Comparison of ENCODE assay signal across 16 cellular contexts in the genomic region with DNA sequence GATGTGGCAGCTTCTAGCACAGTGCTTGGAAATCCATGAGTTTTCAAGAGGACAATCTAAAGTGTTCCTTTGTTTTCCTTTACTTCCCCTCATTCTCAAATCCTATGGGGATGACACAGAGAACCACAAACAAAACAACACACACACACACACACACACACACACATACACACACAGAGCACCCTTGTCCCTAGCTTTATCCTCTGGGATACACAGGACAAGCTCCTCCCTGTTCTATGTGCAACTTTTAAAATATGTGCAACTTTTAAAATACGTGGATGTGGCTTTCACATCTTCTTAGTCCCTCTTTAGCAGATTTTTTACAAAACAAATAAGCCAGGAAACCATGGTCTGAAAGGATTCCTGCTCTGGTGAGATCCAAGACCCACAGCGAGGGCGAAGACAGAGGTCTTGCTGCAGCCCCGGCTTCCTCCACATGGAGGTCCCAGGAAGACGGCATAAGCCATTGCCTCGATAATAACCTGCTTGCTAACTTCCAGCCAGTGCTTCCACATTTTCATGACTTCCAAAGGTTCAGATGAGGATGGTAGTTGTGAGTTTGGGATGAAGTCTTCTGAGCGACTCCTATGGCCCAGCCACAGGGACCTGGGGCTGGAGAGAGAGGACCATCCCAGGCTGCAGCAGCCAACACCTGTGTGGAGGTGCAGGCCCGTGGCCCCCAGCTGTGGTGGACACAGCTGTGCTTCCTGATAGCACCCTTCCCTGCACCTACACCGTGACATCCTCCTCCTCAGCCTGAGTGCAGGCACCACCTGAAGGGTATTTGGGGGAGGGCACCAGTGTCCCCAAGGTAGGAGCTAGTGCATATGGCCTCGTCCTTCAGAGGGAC.
A peak's percentile ranks its signal among the peaks of the same experiment; 100 is the strongest.
DNase-seq lines count a peak whose midpoint lies in the region; ATAC-seq, FAIRE-seq and TF ChIP-seq lines count a peak whose summit lies in the region.
"Had no signal": no experiment of that assay in that cellular context is flagged by ENCODE, and none has a peak within 500 bp of the region (broad histone marks: within the 10 kb centered on the region; RNA-seq: fewer than 3 reads in every experiment).

No MANE protein-coding gene starts in this region.

- H3K27me3 ChIP-seq in astrocyte (ENCODE audit: insufficient read depth, low read length) = no peaks in the 10 kb centered on the region
- H3K27me3 ChIP-seq in HepG2 (ENCODE audit: control insufficient read depth in 1 of 2, insufficient read depth in 2 of 2, low read length in 2 of 2) = no peaks in the 10 kb centered on the region; a peak in 1 of 5 replicates
- H3K27me3 ChIP-seq in thoracic aorta (replicated peaks; ENCODE audit: insufficient read depth) = no peaks in the 10 kb centered on the region

- no peaks in the 10 kb centered on the region for H3K36me3 ChIP-seq in astrocyte (ENCODE audit: insufficient read depth, low read length)
- no peaks in the 10 kb centered on the region for H3K36me3 ChIP-seq in HepG2 (replicated peaks in 1 of 2; ENCODE audit: control insufficient read depth in 1 of 2, insufficient read depth in 2 of 2, low read length in 2 of 2)
- no peaks in the 10 kb centered on the region for H3K36me3 ChIP-seq in thoracic aorta

- 67% methylated on average over 10 of the region's 10 CpGs for WGBS in HepG2 (ENCODE audit: low lambda C conversion rate)

- DNase-seq in activated CD8-positive, alpha-beta memory T cell treated with anti-CD3 and anti-CD28 coated beads for 24 hours = peak; percentile 26
- no peak for DNase-seq in activated CD8-positive, alpha-beta memory T cell treated with anti-CD3 and anti-CD28 coated beads, Interleukin-2, amount 50 U/mL, for 4 hours
- DNase-seq in astrocyte (ENCODE audit: low read depth) (no peak), HepG2 (ENCODE audit: low spot score) (no peak), thoracic aorta (ENCODE audit: low spot score) (no peak), NCI-H1694 (lab: John Stamatoyannopoulos, UW) (no peak), DMS 273 (lab: John Stamatoyannopoulos, UW; ENCODE audit: unreplicated experiment) (no peak)
- DNase-seq in stimulated activated CD4-positive, alpha-beta T cell treated with anti-CD3 and anti-CD28 coated beads, Interleukin-2, amount 100 ng/mL, for 48 hours = no peak
- DNase-seq: activated CD4-positive, alpha-beta T cell treated with anti-CD3 and anti-CD28 coated beads for 4 hours; COR-L47; left colon; NCI-H1417; NCI-H446; OCI-M1 had no signal

- TF ChIP-seq EP300 in HepG2 (IDR thresholded peaks at IDR 0.05; ENCODE audit: low read depth in 2 of 2, low read length in 2 of 2) (no peak), HepG2 (CRISPR knock-in tag; IDR thresholded peaks at IDR 0.05; ENCODE audit: borderline replicate concordance) (no peak)

- H3K9ac ChIP-seq in astrocyte (ENCODE audit: low read length) = peak overlapping the region; percentile 48
- H3K9ac ChIP-seq in HepG2 (ENCODE audit: insufficient read depth, low read depth, low read length) = no peak overlapping the region

- H2AFZ ChIP-seq in astrocyte (ENCODE audit: low read depth, low read length) = no peak overlapping the region
- no peak overlapping the region for H2AFZ ChIP-seq in HepG2 (ENCODE audit: low read length)

- H3K4me3 ChIP-seq in astrocyte (ENCODE audit: insufficient read depth, low read depth, low read length) (no peak overlapping the region), HepG2 (replicated peaks in 1 of 3; ENCODE audit: insufficient read depth in 1 of 3, low read depth in 2 of 3, low read length in 3 of 3) (no peak overlapping the region), thoracic aorta (no peak overlapping the region)

- peak overlapping the region; percentile 14 for H3K27ac Mint-ChIP-seq in astrocyte (ENCODE audit: unreplicated experiment)
- H3K27ac Mint-ChIP-seq: IgD-negative memory B cell had no signal

- H3K27me3 Mint-ChIP-seq in astrocyte (ENCODE audit: low read depth, unreplicated experiment) = no peaks in the 10 kb centered on the region

- BruUV-seq in HepG2 (replicated peaks; lab: Mats Ljungman, UMichigan) = no TSS peak

- intact Hi-C loops in HepG2 (cut with micrococcal nuclease; ENCODE audit: unreplicated experiment) = no loop called here

- no peak for TF ChIP-seq POLR2A in HepG2 (IDR thresholded peaks at IDR 0.05; ENCODE audit: insufficient read depth in 1 of 2, low read depth in 2 of 2, low read length in 2 of 2)

- peak overlapping the region; percentile 81 for H3K27ac ChIP-seq in astrocyte (ENCODE audit: low read depth, low read length)
- peak overlapping the region; percentile 70 for H3K27ac ChIP-seq in HepG2 (ENCODE audit: extremely low read length, insufficient read depth, low read length)
- H3K27ac ChIP-seq in thoracic aorta = peak overlapping the region; percentile 81 to 96

- in situ Hi-C loops in HepG2 (cut with HindIII; ENCODE audit: extremely low pct_ligation_motif_present, low pct_unique_long_range_greater_than_20kb) = no loop called here

- H3K9me3 ChIP-seq in astrocyte (ENCODE audit: insufficient read depth, low read depth, low read length) = no peaks in the 10 kb centered on the region
- H3K9me3 ChIP-seq in HepG2 (ENCODE audit: low read length) = peaks cover 5% of the 10 kb centered on the region; the same call in 1 of the 2 replicates
- H3K9me3 ChIP-seq in thoracic aorta = no peaks in the 10 kb centered on the region

- FAIRE-seq in astrocyte (lab: Jason Lieb, UNC) (no peak), HepG2 (lab: Jason Lieb, UNC) (no peak)

- no peak for ATAC-seq in HepG2
- no peak for ATAC-seq in thoracic aorta (ENCODE audit: insufficient number of reproducible peaks, low FRiP score, low read depth)

- no peak for TF ChIP-seq RAD21 in HepG2 (CRISPR knock-in tag; IDR thresholded peaks at IDR 0.05)

- no peaks in the 10 kb centered on the region for H3K9me3 Mint-ChIP-seq in astrocyte (ENCODE audit: unreplicated experiment)
- H3K9me3 Mint-ChIP-seq: IgD-negative memory B cell had no signal

- peaks cover 58% of the 10 kb centered on the region for H3K4me1 ChIP-seq in astrocyte (ENCODE audit: insufficient read depth, low read length)
- H3K4me1 ChIP-seq in HepG2 (ENCODE audit: insufficient read depth, low read length) = peaks cover 48% of the 10 kb centered on the region
- H3K4me1 ChIP-seq in thoracic aorta (ENCODE audit: control insufficient read depth in 1 of 2, low read depth in 2 of 2) = peaks cover 45 to 96% of the 10 kb centered on the region in 2 donors

- peaks cover 22% of the 10 kb centered on the region for H3K4me1 Mint-ChIP-seq in astrocyte (ENCODE audit: low read depth, unreplicated experiment)
- H3K4me1 Mint-ChIP-seq: IgD-negative memory B cell had no signal

- H3K79me2 ChIP-seq in astrocyte (ENCODE audit: insufficient read depth, low read length) = no peaks in the 10 kb centered on the region
- H3K79me2 ChIP-seq in HepG2 (ENCODE audit: insufficient read depth, low read length) = no peaks in the 10 kb centered on the region

- H3K4me2 ChIP-seq in astrocyte (ENCODE audit: low read length) = peak overlapping the region; percentile 68
- H3K4me2 ChIP-seq in HepG2 (ENCODE audit: low read depth, low read length) = peak overlapping the region; percentile 72; the same call in 1 of the 2 replicates

- no peak overlapping the region for H3K4me3 Mint-ChIP-seq in astrocyte (ENCODE audit: unreplicated experiment)
- H3K4me3 Mint-ChIP-seq: brain, IgD-negative memory B cell had no signal

- POLR2A ChIA-PET in HepG2 (lab: Yijun Ruan, JAX) = interaction anchor here (1.2 to 1.6 kb wide), 4 partner anchors 8 to 202 kb away, joined by 4 to 7 read pairs (median 4); a partner anchor contains a TSS

- no peaks in the 10 kb centered on the region for H4K20me1 ChIP-seq in astrocyte (ENCODE audit: insufficient read depth, low read length)
- H4K20me1 ChIP-seq in HepG2 (ENCODE audit: insufficient read depth, low read length) = no peaks in the 10 kb centered on the region

- no peaks in the 10 kb centered on the region for H3K36me3 Mint-ChIP-seq in astrocyte (ENCODE audit: low read depth, unreplicated experiment)
- H3K36me3 Mint-ChIP-seq: brain, IgD-negative memory B cell had no signal

- no peak for TF ChIP-seq CTCF in astrocyte (IDR thresholded peaks at IDR 0.05; ENCODE audit: insufficient read depth, low read depth, low read length)
- TF ChIP-seq CTCF in HepG2 (CRISPR knock-in tag; IDR thresholded peaks at IDR 0.05) = no peak
- no peak for TF ChIP-seq CTCF in thoracic aorta (IDR thresholded peaks at IDR 0.05)

- CTCF ChIA-PET in HepG2 (lab: Yijun Ruan, JAX; ENCODE audit: low intra/inter-chr PET ratio, low total read pairs) = no interaction called here

TF ChIP-seq in HepG2, 621 proteins besides CTCF, POLR2A, EP300 and RAD21 (continues in another document):
- TF ChIP-seq ZNF510 (CRISPR knock-in tag; IDR thresholded peaks at IDR 0.05; ENCODE audit: low read depth) = no peak
- no peak for TF ChIP-seq ZBTB3 (CRISPR knock-in tag; IDR thresholded peaks at IDR 0.05; ENCODE audit: borderline replicate concordance, low read depth)
- TF ChIP-seq, protein P1, sequence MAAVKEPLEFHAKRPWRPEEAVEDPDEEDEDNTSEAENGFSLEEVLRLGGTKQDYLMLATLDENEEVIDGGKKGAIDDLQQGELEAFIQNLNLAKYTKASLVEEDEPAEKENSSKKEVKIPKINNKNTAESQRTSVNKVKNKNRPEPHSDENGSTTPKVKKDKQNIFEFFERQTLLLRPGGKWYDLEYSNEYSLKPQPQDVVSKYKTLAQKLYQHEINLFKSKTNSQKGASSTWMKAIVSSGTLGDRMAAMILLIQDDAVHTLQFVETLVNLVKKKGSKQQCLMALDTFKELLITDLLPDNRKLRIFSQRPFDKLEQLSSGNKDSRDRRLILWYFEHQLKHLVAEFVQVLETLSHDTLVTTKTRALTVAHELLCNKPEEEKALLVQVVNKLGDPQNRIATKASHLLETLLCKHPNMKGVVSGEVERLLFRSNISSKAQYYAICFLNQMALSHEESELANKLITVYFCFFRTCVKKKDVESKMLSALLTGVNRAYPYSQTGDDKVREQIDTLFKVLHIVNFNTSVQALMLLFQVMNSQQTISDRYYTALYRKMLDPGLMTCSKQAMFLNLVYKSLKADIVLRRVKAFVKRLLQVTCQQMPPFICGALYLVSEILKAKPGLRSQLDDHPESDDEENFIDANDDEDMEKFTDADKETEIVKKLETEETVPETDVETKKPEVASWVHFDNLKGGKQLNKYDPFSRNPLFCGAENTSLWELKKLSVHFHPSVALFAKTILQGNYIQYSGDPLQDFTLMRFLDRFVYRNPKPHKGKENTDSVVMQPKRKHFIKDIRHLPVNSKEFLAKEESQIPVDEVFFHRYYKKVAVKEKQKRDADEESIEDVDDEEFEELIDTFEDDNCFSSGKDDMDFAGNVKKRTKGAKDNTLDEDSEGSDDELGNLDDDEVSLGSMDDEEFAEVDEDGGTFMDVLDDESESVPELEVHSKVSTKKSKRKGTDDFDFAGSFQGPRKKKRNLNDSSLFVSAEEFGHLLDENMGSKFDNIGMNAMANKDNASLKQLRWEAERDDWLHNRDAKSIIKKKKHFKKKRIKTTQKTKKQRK (IDR thresholded peaks at IDR 0.05; ENCODE audit: low read length) = no peak
- TF ChIP-seq TBX3 (IDR thresholded peaks at IDR 0.05; ENCODE audit: borderline replicate concordance) = no peak
